Comparison of ENCODE assay signal across 21 cellular contexts in genomic region chr2:241990466-241990865, GRCh38.
DNase-seq lines count a peak whose midpoint lies in the region; ATAC-seq, FAIRE-seq and TF ChIP-seq lines count a peak whose summit lies in the region.
"Had no signal": no experiment of that assay in that cellular context is flagged by ENCODE, and none has a peak within 500 bp of the region (broad histone marks: within the 10 kb centered on the region; RNA-seq: fewer than 3 reads in every experiment).

No MANE protein-coding gene starts in this region.

- no peak overlapping the region for H2BK15ac ChIP-seq in neuronal stem cell (ENCODE audit: low read length)

- FAIRE-seq in frontal cortex (lab: Jason Lieb, UNC), result no peak
- FAIRE-seq: A549, D721Med, G401.6, GM19239 had no signal

- no peak overlapping the region for H3K27ac ChIP-seq in coronary artery
- no peak overlapping the region for H3K27ac ChIP-seq in neuronal stem cell (replicated peaks; ENCODE audit: low read length)
- H3K27ac ChIP-seq: 22Rv1; A549; BLaER1 treated with 17β-estradiol and CSF1 and Interleukin-3, amounts not matched to agents 10 nM and 100 nM; C4-2B had no signal

- TF ChIP-seq CTCF in coronary artery (IDR thresholded peaks at IDR 0.05), result no peak

- H2BK12ac ChIP-seq in neuronal stem cell (ENCODE audit: low read length), result peak overlapping the region; percentile 73

- H2BK120ac ChIP-seq in neuronal stem cell (ENCODE audit: low read depth, low read length), result no peak overlapping the region

- no peaks in the 10 kb centered on the region for H3K36me3 ChIP-seq in neuronal stem cell (replicated peaks in 1 of 2; ENCODE audit: control insufficient read depth in 2 of 2, insufficient read depth in 2 of 2, low read length in 2 of 2)

- no peaks in the 10 kb centered on the region for H3K27me3 ChIP-seq in neuronal stem cell (ENCODE audit: control insufficient read depth in 3 of 3, insufficient read depth in 3 of 3, low read depth in 1 of 3, low read length in 3 of 3)
- H3K27me3 ChIP-seq: BLaER1 treated with 17β-estradiol and CSF1 and Interleukin-3, amounts not matched to agents 10 nM and 100 nM had no signal

- no peaks in the 10 kb centered on the region for H3K79me1 ChIP-seq in neuronal stem cell (ENCODE audit: low read depth, low read length)

- H4K8ac ChIP-seq in neuronal stem cell (ENCODE audit: low read depth, low read length), result no peak overlapping the region

- no CpG with 5 or more reads among the region's 2 CpGs for WGBS in neuronal stem cell (ENCODE audit: extremely low coverage in 2 of 2, insufficient read length in 2 of 2, insufficient replicate concordance in 1 of 2), 2 donors

- H4K91ac ChIP-seq in neuronal stem cell (ENCODE audit: low read depth, low read length, poor library complexity), result no peak overlapping the region

- peak overlapping the region; percentile 44 for H3K9ac ChIP-seq in neuronal stem cell (ENCODE audit: low read depth, low read length, poor library complexity)

- no peak overlapping the region for H2AK5ac ChIP-seq in neuronal stem cell (ENCODE audit: low read depth, low read length)

- H3K23ac ChIP-seq in neuronal stem cell (ENCODE audit: low read depth, low read length, poor library complexity), result no peak overlapping the region

- peaks cover 0 to 23% of the 10 kb centered on the region in 2 donors for H3K9me3 ChIP-seq in neuronal stem cell (replicated peaks in 1 of 2; ENCODE audit: control insufficient read depth in 2 of 2, insufficient read depth in 1 of 2, low read depth in 1 of 2, low read length in 2 of 2)
- H3K9me3 ChIP-seq: A549, Caco-2 had no signal

- H3K4me3 ChIP-seq in coronary artery (no peak overlapping the region), neuronal stem cell (ENCODE audit: low read length in 2 of 2) (no peak overlapping the region)
- H3K4me3 ChIP-seq: A549; BLaER1 treated with 17β-estradiol and CSF1 and Interleukin-3, amounts not matched to agents 10 nM and 100 nM had no signal

- H2BK5ac ChIP-seq in neuronal stem cell (ENCODE audit: low read length), result no peak overlapping the region

- H3K4me1 ChIP-seq in neuronal stem cell (ENCODE audit: control insufficient read depth in 2 of 2, insufficient read depth in 1 of 2, low read depth in 1 of 2, low read length in 2 of 2), result peaks cover 0 to 2% of the 10 kb centered on the region in 2 donors
- H3K4me1 ChIP-seq: A549, Caco-2 had no signal

- no peak overlapping the region for H3K4ac ChIP-seq in neuronal stem cell (ENCODE audit: low read length)

- DNase-seq in activated naive CD4-positive, alpha-beta T cell treated with anti-CD3 and anti-CD28 coated beads, Interleukin-2, amount 50 U/mL, for 16 hours, result peak; percentile 0
- no peak for DNase-seq in activated naive CD4-positive, alpha-beta T cell (lab: John Stamatoyannopoulos, UW)
- DNase-seq in coronary artery (ENCODE audit: low spot score) (peak; percentile 5), neuronal stem cell (ENCODE audit: low spot score) (no peak), frontal cortex (ENCODE audit: low spot score in 2 of 2) (no peak), NCI-H128 (lab: John Stamatoyannopoulos, UW; ENCODE audit: unreplicated experiment) (no peak)
- DNase-seq: AML-193; Caco-2; Calu3; CD4-positive, alpha-beta T cell; CD8-positive, alpha-beta T cell; DMS79 treated with DMSO at 0.1 percent for 48 hours; GF-D8 had no signal

- H2AFZ ChIP-seq in neuronal stem cell (ENCODE audit: low read length), result no peak overlapping the region

- H3K4me2 ChIP-seq in neuronal stem cell (ENCODE audit: insufficient read depth, low read length, poor library complexity, severe bottlenecking), result no peak overlapping the region
- H3K4me2 ChIP-seq: A549; BLaER1 treated with 17β-estradiol and CSF1 and Interleukin-3, amounts not matched to agents 10 nM and 100 nM had no signal

- ATAC-seq in HG02759 (IDR thresholded peaks at IDR 0.05; ENCODE audit: unreplicated experiment), result no peak
- ATAC-seq: A549; CD8-positive, alpha-beta T cell had no signal

- no peak overlapping the region for H3K18ac ChIP-seq in neuronal stem cell (ENCODE audit: low read length)

- no peak overlapping the region for H3K14ac ChIP-seq in neuronal stem cell (ENCODE audit: low read length)

Comparison
In these comparisons a context has a peak if more than half of its experiments do, and no peak if none do; other contexts are left out.
1. DNase-seq: peak in activated naive CD4-positive, alpha-beta T cell treated with anti-CD3 and anti-CD28 coated beads, Interleukin-2, amount 50 U/mL, for 16 hours (single experiment) and coronary artery (single experiment); none in activated naive CD4-positive, alpha-beta T cell (0 of 4), neuronal stem cell (single experiment), frontal cortex (0 of 2) and NCI-H128 (single experiment).